2 cellular contexts compared by ENCODE assay signal in the genomic region with DNA sequence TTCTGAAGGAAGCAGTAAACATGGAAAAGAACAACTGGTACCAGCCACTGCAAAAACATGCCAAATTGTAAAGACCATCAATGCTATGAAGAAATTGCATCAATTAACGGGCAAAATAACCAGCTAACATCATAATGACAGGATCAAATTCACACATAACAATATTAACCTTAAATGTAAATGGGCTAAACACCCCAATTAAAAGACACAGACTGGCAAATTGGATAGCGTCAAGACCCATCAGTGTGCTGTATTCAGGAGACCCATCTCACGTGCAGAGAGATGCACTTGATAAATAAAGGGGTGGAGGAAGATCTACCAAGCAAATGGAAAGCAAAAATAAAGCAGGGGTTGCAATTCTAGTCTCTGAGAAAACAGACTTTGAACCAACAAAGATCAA.
DNase-seq lines count a peak whose midpoint lies in the region; ATAC-seq, FAIRE-seq and TF ChIP-seq lines count a peak whose summit lies in the region.
"Not testable (repeated sequence)": the region's sequence is repeated elsewhere in the genome, so short reads cannot be mapped to it uniquely, and the experiment has no call there.

No MANE protein-coding gene starts in this region.

- WGBS in K562 (ENCODE audit: insufficient coverage, low coverage, missing lambda C conversion rate), result 5% methylated on average over 3 of the region's 3 CpGs

- H3K79me2 ChIP-seq in K562 (ENCODE audit: control insufficient read depth, insufficient read depth, low read length), result not testable (repeated sequence)

- peaks cover 4 to 11% of the 10 kb centered on the region in 2 donors for H3K27me3 Mint-ChIP-seq in natural killer cell treated with Interleukin-12 subunit alpha and Interleukin-12 subunit beta and Interleukin-15 and Interleukin-18, amount 100 ng/mL, for 72 hours

- not testable (repeated sequence) for BruUV-seq in K562 (replicated peaks; lab: Mats Ljungman, UMichigan)

- H4K20me1 ChIP-seq in K562 (replicated peaks; ENCODE audit: control insufficient read depth, insufficient read depth, low read length), result not testable (repeated sequence)

- CTCF ChIA-PET in K562 (lab: Yijun Ruan, JAX; ENCODE audit: low intra/inter-chr PET ratio), result not testable (repeated sequence)

- H3K4me2 ChIP-seq in K562 (ENCODE audit: insufficient read depth, low read length), result not testable (repeated sequence)

- not testable (repeated sequence) for FAIRE-seq in K562 (lab: Jason Lieb, UNC)

- H3K4me1 ChIP-seq in K562 (replicated peaks in 1 of 2; ENCODE audit: control insufficient read depth in 2 of 2, insufficient read depth in 2 of 2, low read length in 2 of 2), result not testable (repeated sequence)

- ATAC-seq in K562; natural killer cell treated with Interleukin-12 subunit alpha and Interleukin-12 subunit beta and Interleukin-15 and Interleukin-18, amount 100 ng/mL, for 72 hours: not testable (repeated sequence)

- not testable (repeated sequence) for H3K9me3 Mint-ChIP-seq in natural killer cell treated with Interleukin-12 subunit alpha and Interleukin-12 subunit beta and Interleukin-15 and Interleukin-18, amount 100 ng/mL, for 72 hours

- peaks cover 3 to 19% of the 10 kb centered on the region in 2 donors for H3K4me1 Mint-ChIP-seq in natural killer cell treated with Interleukin-12 subunit alpha and Interleukin-12 subunit beta and Interleukin-15 and Interleukin-18, amount 100 ng/mL, for 72 hours (ENCODE audit: low read depth in 2 of 2)

- intact Hi-C loops in K562 (cut with micrococcal nuclease), result not testable (repeated sequence)

- not testable (repeated sequence) for H3K9me1 ChIP-seq in K562 (ENCODE audit: control insufficient read depth, insufficient read depth, low read length)

- H2AFZ ChIP-seq in K562 (ENCODE audit: low read depth, low read length), result not testable (repeated sequence)

- not testable (repeated sequence) for TF ChIP-seq CTCF in K562 (IDR thresholded peaks at IDR 0.05 in 2 of 3, conservative IDR thresholded peaks at IDR 0.05 in 1 of 3; ENCODE audit: insufficient read depth in 2 of 3, low read depth in 1 of 3, low read length in 3 of 3)

- not testable (repeated sequence) for H3K36me3 ChIP-seq in K562 (ENCODE audit: control insufficient read depth, insufficient read depth, low read length)

- not testable (repeated sequence) for H3K4me3 ChIP-seq in K562

- H3K9ac ChIP-seq in K562 (ENCODE audit: insufficient read depth in 1 of 2, low read depth in 2 of 2, low read length in 2 of 2), result not testable (repeated sequence)

- not testable (repeated sequence) for TF ChIP-seq POLR2A in K562 (conservative IDR thresholded peaks at IDR 0.05)

- H3K4me3 Mint-ChIP-seq in natural killer cell treated with Interleukin-12 subunit alpha and Interleukin-12 subunit beta and Interleukin-15 and Interleukin-18, amount 100 ng/mL, for 72 hours, result peak overlapping the region; percentile 8

- not testable (repeated sequence) for H3K9me3 ChIP-seq in K562 (replicated peaks; ENCODE audit: control insufficient read depth, insufficient read depth, low read depth, low read length)

- TF ChIP-seq RAD21 in K562 (CRISPR knock-in tag; conservative IDR thresholded peaks at IDR 0.05 in 1 of 2, IDR thresholded peaks at IDR 0.05 in 1 of 2), result not testable (repeated sequence)

- in situ Hi-C loops in K562 (cut with MboI), result not testable (repeated sequence)

- not testable (repeated sequence) for H3K27ac ChIP-seq in K562 (ENCODE audit: extremely low read depth, low read depth, low read length)

- DNase-seq in K562 (ENCODE audit: extremely low read depth in 1 of 4, low spot score in 3 of 4); natural killer cell treated with Interleukin-12 subunit alpha and Interleukin-12 subunit beta and Interleukin-15 and Interleukin-18, amount 100 ng/mL, for 72 hours (ENCODE audit: low spot score): not testable (repeated sequence)

- TF ChIP-seq EP300 in K562 (IDR thresholded peaks at IDR 0.05; ENCODE audit: low read length), result not testable (repeated sequence)

- not testable (repeated sequence) for H3K27ac Mint-ChIP-seq in natural killer cell treated with Interleukin-12 subunit alpha and Interleukin-12 subunit beta and Interleukin-15 and Interleukin-18, amount 100 ng/mL, for 72 hours

- peaks cover 0 to 13% of the 10 kb centered on the region in 2 experiments; a peak in 1 of 5 replicates for H3K27me3 ChIP-seq in K562 (ENCODE audit: control insufficient read depth in 2 of 2, insufficient read depth in 2 of 2, low read length in 2 of 2)

- POLR2A ChIA-PET in K562 (lab: Yijun Ruan, JAX), result not testable (repeated sequence)

- H3K36me3 Mint-ChIP-seq in natural killer cell treated with Interleukin-12 subunit alpha and Interleukin-12 subunit beta and Interleukin-15 and Interleukin-18, amount 100 ng/mL, for 72 hours, result peaks cover 12% of the 10 kb centered on the region

TF ChIP-seq in K562, 482 proteins besides CTCF, POLR2A, EP300 and RAD21:
- TF ChIP-seq ZNF354B (CRISPR knock-in tag; IDR thresholded peaks at IDR 0.05), result peak; percentile 47; the same call in 1 of the 2 replicates
- TF ChIP-seq ZNF507 (tag; conservative IDR thresholded peaks at IDR 0.05), result peak; percentile 97
TF ChIP-seq in K562: peak in this region for 2; not testable (repeated sequence) for 480.
